In the genomic region with DNA sequence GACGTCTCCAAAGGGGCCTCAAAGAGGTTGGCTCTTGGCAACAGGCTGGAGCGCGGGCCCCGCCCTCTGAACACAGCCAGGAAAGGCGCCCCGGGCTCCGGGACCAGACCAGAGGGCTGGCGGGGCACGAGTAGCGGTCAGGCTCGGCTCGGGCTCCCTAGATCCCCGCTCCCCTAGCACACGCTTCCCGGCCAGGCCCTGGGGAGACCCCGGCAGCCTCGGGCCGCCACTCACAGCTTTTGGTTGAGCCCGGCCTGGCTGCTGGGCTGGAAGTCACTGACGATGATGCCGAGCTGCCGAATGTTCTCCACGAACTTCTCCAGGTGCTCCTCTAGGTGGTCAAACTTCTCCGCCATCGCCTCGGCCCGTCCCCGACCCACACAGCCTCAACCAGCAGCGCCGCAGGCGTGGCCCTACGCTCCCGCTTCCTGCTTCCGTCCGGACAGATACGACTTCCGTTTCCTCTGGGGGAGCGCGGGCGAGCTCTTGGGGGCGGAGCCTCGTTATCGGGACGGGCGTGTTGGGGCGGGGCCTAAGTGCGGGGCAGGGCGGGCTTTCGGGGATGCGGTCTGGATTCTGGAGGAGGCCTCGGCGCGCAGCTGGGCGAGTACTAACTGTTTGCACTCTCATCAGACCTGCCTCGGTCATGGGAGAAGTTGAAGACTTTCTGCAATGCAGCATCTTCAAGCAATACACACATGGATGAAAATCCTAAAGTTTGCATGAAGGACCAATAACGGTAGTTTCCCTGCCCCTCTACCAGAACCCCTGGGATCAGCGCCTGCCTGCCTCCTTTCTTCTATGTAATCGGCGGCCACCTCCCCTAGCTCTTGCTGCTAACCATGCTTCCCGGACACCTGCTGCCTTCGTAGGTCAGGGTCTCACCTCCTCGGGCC, we compare ENCODE assay signal across 8 cellular contexts. TPM values are rescaled to one million over a fixed set of nuclear protein-coding genes. Genes with fewer than 3 reads are reported as not detected.
DNase-seq lines count a peak whose midpoint lies in the region; TF ChIP-seq lines count a peak whose summit lies in the region.

A gene with protein sequence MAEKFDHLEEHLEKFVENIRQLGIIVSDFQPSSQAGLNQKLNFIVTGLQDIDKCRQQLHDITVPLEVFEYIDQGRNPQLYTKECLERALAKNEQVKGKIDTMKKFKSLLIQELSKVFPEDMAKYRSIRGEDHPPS (minus strand): TSS at position 420 of the 896 bp plus-strand sequence. CDS start 64 bp downstream, at position 356.

- peak; percentile 98 for DNase-seq in GM03348 (ENCODE audit: low spot score)
- peak; percentile 57 for DNase-seq in HFF-Myc (ENCODE audit: extremely low read depth, low read depth)
- peak; percentile 98 for DNase-seq in NAMALWA (ENCODE audit: low spot score)
- DNase-seq in SK-N-DZ (ENCODE audit: low spot score): peak; percentile 89
- DNase-seq in activated naive CD4-positive, alpha-beta T cell treated with anti-CD3 and anti-CD28 coated beads for 36 hours: peak; percentile 98
- DNase-seq in germinal center (ENCODE audit: low spot score): peak; percentile 94
- DNase-seq in nucleus accumbens (lab: John Stamatoyannopoulos, UW): peak in 55 of 56 donors; percentile 38 to 94 (median 82)
- DNase-seq in suprapubic skin (ENCODE audit: low spot score in 2 of 2): peak; percentile 97

- peaks cover 21% of the 10 kb centered on the region for H3K4me1 ChIP-seq in suprapubic skin

- peak within 1 kb of the TSS; percentile 88 for H3K4me3 ChIP-seq in HFF-Myc (replicated peaks; ENCODE audit: low read depth, low read length)
- H3K4me3 ChIP-seq in suprapubic skin: peak within 1 kb of the TSS; percentile 80

- peaks cover 32% of the 10 kb centered on the region for H3K36me3 ChIP-seq in suprapubic skin

- no peaks in the 10 kb centered on the region for H3K9me3 Mint-ChIP-seq in activated naive CD4-positive, alpha-beta T cell treated with anti-CD3 and anti-CD28 coated beads for 36 hours

- WGBS in suprapubic skin: 5% methylated on average over 21 of the region's 62 CpGs

- CTCF ChIA-PET in activated naive CD4-positive, alpha-beta T cell treated with anti-CD3 and anti-CD28 coated beads for 36 hours (lab: Charles Lee): no interaction called here

- intact Hi-C loops in activated naive CD4-positive, alpha-beta T cell treated with anti-CD3 and anti-CD28 coated beads for 36 hours (cut with micrococcal nuclease): loop anchor here (1.0 to 5.0 kb wide), 10 partner anchors 18 to 1494 kb away; a partner anchor contains a TSS

- no peaks in the 10 kb centered on the region for H3K27me3 ChIP-seq in suprapubic skin

- H3K36me3 Mint-ChIP-seq in activated naive CD4-positive, alpha-beta T cell treated with anti-CD3 and anti-CD28 coated beads for 36 hours (ENCODE audit: low read depth): peaks cover 26% of the 10 kb centered on the region

- TF ChIP-seq EP300 in suprapubic skin (IDR thresholded peaks at IDR 0.05): no peak

- no peaks in the 10 kb centered on the region for H3K9me3 ChIP-seq in suprapubic skin

- H3K4me3 Mint-ChIP-seq in activated naive CD4-positive, alpha-beta T cell treated with anti-CD3 and anti-CD28 coated beads for 36 hours: peak within 1 kb of the TSS; percentile 99

- TF ChIP-seq CTCF in HFF-Myc (IDR thresholded peaks at IDR 0.05; ENCODE audit: low read depth, low read length, missing control alignments) (no peak), suprapubic skin (IDR thresholded peaks at IDR 0.05) (no peak)

- H3K27me3 Mint-ChIP-seq in activated naive CD4-positive, alpha-beta T cell treated with anti-CD3 and anti-CD28 coated beads for 36 hours (ENCODE audit: low read depth): no peaks in the 10 kb centered on the region

- peak within 1 kb of the TSS; percentile 96 for H3K27ac Mint-ChIP-seq in activated naive CD4-positive, alpha-beta T cell treated with anti-CD3 and anti-CD28 coated beads for 36 hours

- TF ChIP-seq POLR2A in suprapubic skin (IDR thresholded peaks at IDR 0.05): peak in 1 of 2 donors; percentile 76

- H3K4me1 Mint-ChIP-seq in activated naive CD4-positive, alpha-beta T cell treated with anti-CD3 and anti-CD28 coated beads for 36 hours (ENCODE audit: low read depth): peaks cover 34% of the 10 kb centered on the region

- peak within 1 kb of the TSS; percentile 89 for H3K27ac ChIP-seq in suprapubic skin

RNA-seq across cellular contexts. Expression of the gene that starts here (rescaled TPM):
- 13.5 and 13.8 TPM in 2 replicates for polyA plus RNA-seq in SK-N-DZ (2014; cell fraction: cytosol; rRNA removed)
- 18.9 and 27.4 TPM in 2 replicates for polyA plus RNA-seq in SK-N-DZ (2014; cell fraction: nucleus; rRNA removed)
- total RNA-seq in activated naive CD4-positive, alpha-beta T cell treated with anti-CD3 and anti-CD28 coated beads for 36 hours: 10 to 100 TPM; 49.3 to 50.0 TPM
- total RNA-seq in suprapubic skin: 10 to 100 TPM; 20.1 to 38.8 (median 32.5) TPM

Comparison
In these comparisons a context has a peak if more than half of its experiments do, and no peak if none do; other contexts are left out.
1. Peak in every context shown above with its lines: DNase-seq, H3K4me3 ChIP-seq and H3K27ac ChIP-seq.